ENCODE assay signal across 5 cellular contexts in genomic region chr1:183424691-183425090, GRCh38. TPM values are rescaled to one million over a fixed set of nuclear protein-coding genes. Genes with fewer than 3 reads are reported as not detected.
"Had no signal": no experiment of that assay in that cellular context is flagged by ENCODE, and none has a peak within 500 bp of the region (broad histone marks: within the 10 kb centered on the region; RNA-seq: fewer than 3 reads in every experiment).

No MANE protein-coding gene starts in this region.

- ATAC-seq: GM23338 had no signal

- H2AFZ ChIP-seq: GM23338 had no signal

- DNase-seq: H9, HCEC 1CT, IMR-90 had no signal

- H3K4me3 ChIP-seq: GM23338 had no signal

- H3K4me2 ChIP-seq: GM23338 had no signal

RNA-seq across cellular contexts. Expression of gene NMNAT2, which starts 6.5 kb away (rescaled TPM):
- total RNA-seq: HT-29 had no signal
